In the genomic region with DNA sequence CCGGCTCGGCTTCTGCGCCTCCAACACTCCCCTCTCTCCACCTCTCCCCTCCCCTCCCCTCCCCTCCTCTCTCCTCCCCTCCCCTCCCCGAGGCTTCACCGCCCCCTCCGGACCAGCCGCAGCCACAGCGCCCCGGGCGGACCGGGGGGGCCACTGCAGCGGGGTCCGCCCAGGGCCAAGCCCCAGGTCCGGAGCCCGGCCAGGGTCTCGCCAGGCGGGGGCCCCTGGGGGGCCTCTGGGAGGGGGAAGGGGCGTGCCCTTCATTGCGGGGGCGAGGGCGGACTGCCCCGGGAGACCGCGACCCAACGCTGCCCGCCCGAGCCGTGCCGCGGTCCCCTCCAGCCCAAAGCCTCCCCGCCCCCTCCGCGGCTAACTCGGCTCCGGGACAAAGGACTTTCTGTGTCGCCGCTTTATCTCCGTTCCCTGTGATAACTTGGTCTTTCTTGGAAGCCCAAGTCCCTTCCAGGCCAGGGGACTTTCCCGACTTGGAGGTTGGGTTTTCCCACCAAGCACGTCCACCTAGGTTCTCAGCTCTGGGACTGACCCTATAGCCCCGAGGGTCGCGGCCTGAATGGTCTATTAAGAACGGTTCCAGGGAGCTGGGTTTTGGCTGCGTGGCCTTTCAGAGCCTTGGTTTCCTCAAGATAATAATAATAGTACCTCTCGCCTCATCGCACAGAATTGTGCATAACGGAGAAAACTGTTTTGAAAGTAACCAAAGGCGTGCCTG, we compare ENCODE assay signal across 1 cellular context.
TF ChIP-seq lines count a peak whose summit lies in the region.

A gene (minus strand): TSS at position 29 of the 730 bp plus-strand sequence. CDS start 97 bp downstream, outside the sequence.

TF ChIP-seq in IMR-90, 13 proteins besides CTCF, POLR2A, EP300 and RAD21:
- TF ChIP-seq NFE2L2 (IDR thresholded peaks at IDR 0.05; ENCODE audit: low read depth, low read length) (no peak), MAZ (IDR thresholded peaks at IDR 0.05; ENCODE audit: borderline replicate concordance, low read depth, low read length) (peak; percentile 95)
